1 cellular context compared by ENCODE assay signal in genomic region chr17:965311-965989, GRCh38.
TF ChIP-seq lines count a peak whose summit lies in the region.

No MANE protein-coding gene starts in this region.

TF ChIP-seq in IMR-90, 13 proteins besides CTCF, POLR2A, EP300 and RAD21:
- no peak for TF ChIP-seq MAFK (IDR thresholded peaks at IDR 0.05; ENCODE audit: low read depth, low read length)
- no peak for TF ChIP-seq NFE2L2 (IDR thresholded peaks at IDR 0.05; ENCODE audit: low read depth, low read length)
- 0 out of 2 replicates have a peak, but pooled peaks have one; percentile 20 for TF ChIP-seq MAZ (IDR thresholded peaks at IDR 0.05; ENCODE audit: borderline replicate concordance, low read depth, low read length)
- peak; percentile 57; the same call in 1 of the 2 replicates for TF ChIP-seq BHLHE40 (IDR thresholded peaks at IDR 0.05; ENCODE audit: low read depth, low read length)
- TF ChIP-seq CEBPB (IDR thresholded peaks at IDR 0.05; ENCODE audit: low read depth, low read length), result no peak
- no peak for TF ChIP-seq FOS (IDR thresholded peaks at IDR 0.05; ENCODE audit: low read depth, low read length)
- no peak for TF ChIP-seq CHD1 (IDR thresholded peaks at IDR 0.05; ENCODE audit: low read depth, low read length)
- TF ChIP-seq USF2 (IDR thresholded peaks at IDR 0.05; ENCODE audit: low read depth, low read length), result no peak
- no peak for TF ChIP-seq RFX5 (IDR thresholded peaks at IDR 0.05; ENCODE audit: low read depth, low read length)
- TF ChIP-seq MXI1 (IDR thresholded peaks at IDR 0.05; ENCODE audit: borderline replicate concordance, low read depth, low read length), result no peak
- TF ChIP-seq ELK1 (IDR thresholded peaks at IDR 0.05; ENCODE audit: borderline replicate concordance, low read depth, low read length), result no peak
- TF ChIP-seq RCOR1 (IDR thresholded peaks at IDR 0.05; ENCODE audit: insufficient replicate concordance, low read length), result no peak
- TF ChIP-seq SMC3 (IDR thresholded peaks at IDR 0.05; ENCODE audit: low read depth, low read length), result no peak
TF ChIP-seq in IMR-90: peak in this region for 2.
